In the genomic region with DNA sequence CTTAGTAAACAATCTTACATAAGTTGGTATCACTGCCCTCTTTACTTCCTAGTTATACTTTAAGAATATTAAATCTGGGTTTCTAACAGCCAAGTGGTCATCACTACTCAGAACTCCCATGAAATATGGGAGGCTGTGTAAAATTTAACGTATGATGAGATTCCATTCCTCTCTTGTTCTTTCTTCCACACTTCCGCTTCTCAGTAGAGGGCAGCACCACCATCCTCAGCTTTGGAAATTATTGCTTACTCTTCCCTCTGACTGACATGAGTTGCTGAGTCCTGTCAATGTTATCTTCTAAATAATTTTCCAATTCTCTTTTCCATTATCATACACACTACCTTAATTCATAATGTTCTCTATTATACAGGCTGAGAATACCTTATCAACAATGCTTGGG, we compare ENCODE assay signal across 12 cellular contexts.
DNase-seq lines count a peak whose midpoint lies in the region; ATAC-seq, FAIRE-seq and TF ChIP-seq lines count a peak whose summit lies in the region.
"Had no signal": no experiment of that assay in that cellular context is flagged by ENCODE, and none has a peak within 500 bp of the region (broad histone marks: within the 10 kb centered on the region; RNA-seq: fewer than 3 reads in every experiment).

No MANE protein-coding gene starts in this region.

- H3K9me3 Mint-ChIP-seq in activated CD4-positive, alpha-beta T cell treated with anti-CD3 and anti-CD28 coated beads for 36 hours (ENCODE audit: low read depth), result no peaks in the 10 kb centered on the region
- H3K9me3 Mint-ChIP-seq in activated CD4-positive, alpha-beta T cell treated with anti-CD3 and anti-CD28 coated beads, Interleukin-2, amount 10 ng/mL, durations not matched to agents 7 days and 5 days, result no peaks in the 10 kb centered on the region
- H3K9me3 Mint-ChIP-seq: activated T-helper 2 cell treated with anti-CD3 and anti-CD28 coated beads, Interferon-gamma antibody, Interleukin-2, Interleukin-4, amounts not matched to agents 10 μg/mL and 5 μg/mL and 100 μg/mL, durations not matched to agents 14 hours and 24 hours and 36 hours; CD8-positive, alpha-beta T cell had no signal

- peak; percentile 17 for DNase-seq in activated CD4-positive, alpha-beta T cell treated with anti-CD3 and anti-CD28 coated beads for 36 hours
- DNase-seq in activated CD4-positive, alpha-beta T cell treated with anti-CD3 and anti-CD28 coated beads, Interleukin-2, amount 10 ng/mL, durations not matched to agents 7 days and 5 days, result no peak
- DNase-seq in LNCaP clone FGC (ENCODE audit: low read depth) (no peak), mammary epithelial cell (no peak), osteoblast (ENCODE audit: insufficient read length, low spot score, missing footprints) (no peak), A172 (ENCODE audit: low spot score) (no peak), HTR-8/SVneo (ENCODE audit: insufficient read length, low spot score) (no peak), GM23248 (no peak)
- DNase-seq: CD8-positive, alpha-beta T cell; Peyer's patch had no signal

- dilution Hi-C loops in mammary epithelial cell (cut with HindIII; ENCODE audit: low sequenced_read_pairs), result no loop called here

- H3K9me2 ChIP-seq in GM23248 (ENCODE audit: insufficient read depth), result no peaks in the 10 kb centered on the region

- in situ Hi-C loops in mammary epithelial cell (cut with MboI; ENCODE audit: low sequenced_read_pairs in 2 of 2) (no loop called here), GM23248 (cut with MboI) (no loop called here)

- H3K9ac ChIP-seq in mammary epithelial cell (ENCODE audit: insufficient read depth, low read length), result no peak overlapping the region
- H3K9ac ChIP-seq in GM23248, result no peak overlapping the region

- no peak for ATAC-seq in activated CD4-positive, alpha-beta T cell treated with anti-CD3 and anti-CD28 coated beads for 36 hours
- ATAC-seq: CD8-positive, alpha-beta T cell had no signal

- intact Hi-C loops in activated CD4-positive, alpha-beta T cell treated with anti-CD3 and anti-CD28 coated beads for 36 hours (cut with DNase I, micrococcal nuclease), result loop anchor here in 1 of 2 experiments (10.0 kb wide), 1 partner anchor 113 kb away; no protein-coding TSS in a partner anchor
- intact Hi-C loops in mammary epithelial cell (cut with micrococcal nuclease), result loop anchor here (5.0 kb wide), 1 partner anchor 110 kb away; no protein-coding TSS in a partner anchor

- H3K27me3 ChIP-seq in mammary epithelial cell (ENCODE audit: insufficient read depth, low read length), result no peaks in the 10 kb centered on the region
- no peaks in the 10 kb centered on the region for H3K27me3 ChIP-seq in osteoblast (ENCODE audit: insufficient read depth, low read length)
- no peaks in the 10 kb centered on the region for H3K27me3 ChIP-seq in GM23248 (replicated peaks; ENCODE audit: insufficient read depth)
- H3K27me3 ChIP-seq: Peyer's patch had no signal

- H3K79me2 ChIP-seq in mammary epithelial cell (ENCODE audit: insufficient read depth, low read length) (no peaks in the 10 kb centered on the region), osteoblast (ENCODE audit: insufficient read depth, low read length) (no peaks in the 10 kb centered on the region), GM23248 (ENCODE audit: insufficient read depth) (no peaks in the 10 kb centered on the region)

- H3K27me3 Mint-ChIP-seq in activated CD4-positive, alpha-beta T cell treated with anti-CD3 and anti-CD28 coated beads for 36 hours, result no peaks in the 10 kb centered on the region
- H3K27me3 Mint-ChIP-seq in activated CD4-positive, alpha-beta T cell treated with anti-CD3 and anti-CD28 coated beads, Interleukin-2, amount 10 ng/mL, durations not matched to agents 7 days and 5 days, result no peaks in the 10 kb centered on the region

- CTCF ChIA-PET in activated CD4-positive, alpha-beta T cell treated with anti-CD3 and anti-CD28 coated beads for 36 hours (lab: Charles Lee), result interaction anchor here (1.0 kb wide), 1 partner anchor 81 kb away, joined by 4 read pairs; no protein-coding TSS in a partner anchor
- CTCF ChIA-PET in activated CD4-positive, alpha-beta T cell treated with anti-CD3 and anti-CD28 coated beads, Interleukin-2, amount 10 ng/mL, durations not matched to agents 7 days and 5 days (lab: Charles Lee), result interaction anchor here (1.1 kb wide), 1 partner anchor 23 kb away, joined by 3 read pairs; no protein-coding TSS in a partner anchor
- CTCF ChIA-PET in mammary epithelial cell (lab: Charles Lee; ENCODE audit: low non-redundant PET), result no interaction called here

- FAIRE-seq in HTR-8/SVneo (lab: Jason Lieb, UNC), result no peak

- no peaks in the 10 kb centered on the region for H3K4me1 ChIP-seq in mammary epithelial cell (ENCODE audit: insufficient read depth, low read length)
- H3K4me1 ChIP-seq in osteoblast (ENCODE audit: insufficient read depth, low read length), result peaks cover 10% of the 10 kb centered on the region
- peaks cover 3% of the 10 kb centered on the region; the same call in 1 of the 2 replicates for H3K4me1 ChIP-seq in GM23248 (ENCODE audit: insufficient read depth)
- H3K4me1 ChIP-seq: Peyer's patch had no signal

- no peak overlapping the region for H3K27ac ChIP-seq in mammary epithelial cell (ENCODE audit: insufficient read depth, low read depth, low read length)
- H3K27ac ChIP-seq in osteoblast (ENCODE audit: low read depth, low read length), result no peak overlapping the region
- no peak overlapping the region for H3K27ac ChIP-seq in GM23248
- H3K27ac ChIP-seq: epithelial cell of prostate, Peyer's patch had no signal

- H2AFZ ChIP-seq in mammary epithelial cell (ENCODE audit: low read depth, low read length) (no peak overlapping the region), osteoblast (ENCODE audit: low read length) (no peak overlapping the region), GM23248 (no peak overlapping the region)

- WGBS in mammary epithelial cell (ENCODE audit: low coverage, missing lambda C conversion rate), result 88% methylated on average over 2 of the region's 2 CpGs
- 97% methylated on average over 2 of the region's 2 CpGs for WGBS in GM23248 (ENCODE audit: low coverage in 1 of 2, low lambda C conversion rate in 2 of 2, missing lambda C conversion rate in 2 of 2), 2 experiments

- no peak overlapping the region for H3K4me3 Mint-ChIP-seq in activated CD4-positive, alpha-beta T cell treated with anti-CD3 and anti-CD28 coated beads for 36 hours
- no peak overlapping the region for H3K4me3 Mint-ChIP-seq in activated CD4-positive, alpha-beta T cell treated with anti-CD3 and anti-CD28 coated beads, Interleukin-2, amount 10 ng/mL, durations not matched to agents 7 days and 5 days
- H3K4me3 Mint-ChIP-seq: CD8-positive, alpha-beta T cell had no signal

- no peak overlapping the region for H3K4me2 ChIP-seq in mammary epithelial cell (ENCODE audit: insufficient read depth, low read depth, low read length)
- no peak overlapping the region for H3K4me2 ChIP-seq in osteoblast (ENCODE audit: insufficient read depth, low read length)
- no peak overlapping the region for H3K4me2 ChIP-seq in GM23248 (ENCODE audit: unreplicated experiment)

- POLR2A ChIA-PET in activated CD4-positive, alpha-beta T cell treated with anti-CD3 and anti-CD28 coated beads for 36 hours (lab: Charles Lee), result no interaction called here
- POLR2A ChIA-PET in activated CD4-positive, alpha-beta T cell treated with anti-CD3 and anti-CD28 coated beads, Interleukin-2, amount 10 ng/mL, durations not matched to agents 7 days and 5 days (lab: Charles Lee), result no interaction called here

- H3K36me3 Mint-ChIP-seq in activated CD4-positive, alpha-beta T cell treated with anti-CD3 and anti-CD28 coated beads for 36 hours (ENCODE audit: low read depth), result peaks cover 6% of the 10 kb centered on the region
- peaks cover 2% of the 10 kb centered on the region for H3K36me3 Mint-ChIP-seq in activated CD4-positive, alpha-beta T cell treated with anti-CD3 and anti-CD28 coated beads, Interleukin-2, amount 10 ng/mL, durations not matched to agents 7 days and 5 days (ENCODE audit: low read depth)

- no peaks in the 10 kb centered on the region for H4K20me1 ChIP-seq in mammary epithelial cell (ENCODE audit: insufficient read depth, low read length)
- H4K20me1 ChIP-seq in osteoblast (ENCODE audit: insufficient read depth, low read length), result no peaks in the 10 kb centered on the region
- no peaks in the 10 kb centered on the region for H4K20me1 ChIP-seq in GM23248 (ENCODE audit: insufficient read depth)

- peak; percentile 56 for TF ChIP-seq CTCF in LNCaP clone FGC (IDR thresholded peaks at IDR 0.05; ENCODE audit: control insufficient read depth, extremely low read depth, insufficient read depth)
- TF ChIP-seq CTCF in mammary epithelial cell (conservative IDR thresholded peaks at IDR 0.05 in 1 of 2, IDR thresholded peaks at IDR 0.05 in 1 of 2; ENCODE audit: extremely low read depth in 1 of 2, insufficient read depth in 1 of 2, low read depth in 1 of 2, low read length in 2 of 2), result peak; percentile 17 to 48
- TF ChIP-seq CTCF in osteoblast (IDR thresholded peaks at IDR 0.05; ENCODE audit: extremely low read depth, low read depth, low read length), result peak; percentile 41

- H3K36me3 ChIP-seq in mammary epithelial cell (ENCODE audit: insufficient read depth, low read length), result no peaks in the 10 kb centered on the region
- H3K36me3 ChIP-seq in osteoblast (ENCODE audit: insufficient read depth, low read length), result no peaks in the 10 kb centered on the region
- H3K36me3 ChIP-seq in GM23248 (ENCODE audit: low read depth), result no peaks in the 10 kb centered on the region
- H3K36me3 ChIP-seq: Peyer's patch had no signal

- peaks cover 6% of the 10 kb centered on the region; the same call in 1 of the 2 replicates for H3F3A ChIP-seq in GM23248 (ENCODE audit: insufficient read depth)

- peaks cover under 1% of the 10 kb centered on the region for H3K4me1 Mint-ChIP-seq in activated CD4-positive, alpha-beta T cell treated with anti-CD3 and anti-CD28 coated beads for 36 hours
- no peaks in the 10 kb centered on the region for H3K4me1 Mint-ChIP-seq in activated CD4-positive, alpha-beta T cell treated with anti-CD3 and anti-CD28 coated beads, Interleukin-2, amount 10 ng/mL, durations not matched to agents 7 days and 5 days

- no peak overlapping the region for H3K4me3 ChIP-seq in LNCaP clone FGC (ENCODE audit: low read depth, low read length)
- H3K4me3 ChIP-seq in mammary epithelial cell (replicated peaks in 1 of 3; ENCODE audit: insufficient read depth in 1 of 3, low read depth in 2 of 3, low read length in 3 of 3), result no peak overlapping the region
- H3K4me3 ChIP-seq in osteoblast (ENCODE audit: insufficient read depth, low read length), result no peak overlapping the region
- H3K4me3 ChIP-seq in GM23248, result no peak overlapping the region
- H3K4me3 ChIP-seq: Peyer's patch had no signal

- no peaks in the 10 kb centered on the region for H3K9me3 ChIP-seq in mammary epithelial cell (replicated peaks; ENCODE audit: insufficient read depth, low read length)
- H3K9me3 ChIP-seq in osteoblast (ENCODE audit: low read depth, low read length), result no peaks in the 10 kb centered on the region
- no peaks in the 10 kb centered on the region for H3K9me3 ChIP-seq in GM23248 (ENCODE audit: low read depth)
- H3K9me3 ChIP-seq: Peyer's patch had no signal

- BruUV-seq in mammary epithelial cell (replicated peaks; lab: Mats Ljungman, UMichigan), result no TSS peak

- no peak overlapping the region for H3K27ac Mint-ChIP-seq in activated CD4-positive, alpha-beta T cell treated with anti-CD3 and anti-CD28 coated beads for 36 hours
- H3K27ac Mint-ChIP-seq in activated CD4-positive, alpha-beta T cell treated with anti-CD3 and anti-CD28 coated beads, Interleukin-2, amount 10 ng/mL, durations not matched to agents 7 days and 5 days, result no peak overlapping the region
- H3K27ac Mint-ChIP-seq: activated T-helper 2 cell treated with anti-CD3 and anti-CD28 coated beads, Interferon-gamma antibody, Interleukin-2, Interleukin-4, amounts not matched to agents 10 μg/mL and 5 μg/mL and 100 μg/mL, durations not matched to agents 14 hours and 24 hours and 36 hours; CD8-positive, alpha-beta T cell had no signal
